Comparison of ENCODE assay signal across 16 cellular contexts in the genomic region with DNA sequence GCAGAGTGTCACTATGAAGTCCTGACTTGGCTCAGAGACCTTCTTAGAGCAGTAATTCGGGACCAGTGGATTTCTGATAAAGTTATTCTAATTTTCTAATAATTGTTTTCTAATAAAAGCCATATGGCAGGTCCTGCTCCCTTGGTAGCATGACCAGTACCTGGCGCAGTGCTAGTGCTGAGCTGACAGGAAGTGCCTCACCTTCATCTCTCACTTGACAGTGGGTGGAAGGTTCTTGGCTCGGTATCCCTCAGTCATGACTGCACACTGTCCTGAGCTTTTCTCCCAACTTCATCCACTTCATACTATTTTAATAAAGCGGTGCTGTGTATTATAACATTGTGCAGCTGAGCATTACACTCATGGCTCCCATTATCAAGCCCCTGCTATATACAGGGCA.
"Had no signal": no experiment of that assay in that cellular context is flagged by ENCODE, and none has a peak within 500 bp of the region (broad histone marks: within the 10 kb centered on the region; RNA-seq: fewer than 3 reads in every experiment).

No MANE protein-coding gene starts in this region.

- H3K9me3 Mint-ChIP-seq: effector memory CD8-positive, alpha-beta T cell; naive B cell; WTC11 had no signal

- H3K36me3 Mint-ChIP-seq: naive B cell had no signal

- H3K27me3 Mint-ChIP-seq: effector memory CD8-positive, alpha-beta T cell had no signal

- H3K36me3 ChIP-seq: neutrophil had no signal

- H3K9me3 ChIP-seq: lower lobe of right lung, neutrophil, tibial artery had no signal

- H3K4me3 ChIP-seq: lower lobe of right lung, SJCRH30, smooth muscle cell, tibial artery had no signal

- ATAC-seq: effector memory CD8-positive, alpha-beta T cell; lower lobe of right lung; WTC11 had no signal

- H3K4me3 Mint-ChIP-seq: effector memory CD8-positive, alpha-beta T cell; naive B cell; WTC11 had no signal

- H3K27ac ChIP-seq: neutrophil, SJCRH30, tibial artery had no signal

- DNase-seq: activated naive CD4-positive, alpha-beta T cell; activated T-cell treated with anti-CD3 and anti-CD28 coated beads, Interleukin-2, amount 50 U/mL, for 48 hours; central memory CD4-positive, alpha-beta T cell; cortex of kidney; effector memory CD8-positive, alpha-beta T cell; glutamatergic neuron; lower lobe of right lung; naive B cell; right cardiac atrium; SJCRH30; SW 1271; T1000; tibial artery had no signal

- H3K27me3 ChIP-seq: SJCRH30, tibial artery had no signal
